In genomic region chr6:134590449-134590848, GRCh38 we compare ENCODE assay signal across 1 cellular context.
TF ChIP-seq lines count a peak whose summit lies in the region.

No MANE protein-coding gene starts in this region.

TF ChIP-seq in GM23338, 12 proteins besides CTCF, POLR2A, EP300 and RAD21 (continued from another document):
- TF ChIP-seq ETS1 (IDR thresholded peaks at IDR 0.05) (no peak), ZNF331 (CRISPR knock-in tag; IDR thresholded peaks at IDR 0.05; ENCODE audit: low read depth) (no peak), ZNF114 (CRISPR knock-in tag; IDR thresholded peaks at IDR 0.05) (no peak), JUNB (IDR thresholded peaks at IDR 0.05; ENCODE audit: unreplicated experiment) (no peak), EZH2phosphoT487 (IDR thresholded peaks at IDR 0.05; ENCODE audit: unreplicated experiment) (no peak), EZH2 (IDR thresholded peaks at IDR 0.05; ENCODE audit: low read depth, unreplicated experiment) (no peak), ZNF462 (CRISPR knock-in tag; IDR thresholded peaks at IDR 0.05) (no peak), CREB1 (CRISPR knock-in tag; IDR thresholded peaks at IDR 0.05; ENCODE audit: low read depth) (no peak)
